ENCODE assay signal across 1 cellular context in the genomic region with DNA sequence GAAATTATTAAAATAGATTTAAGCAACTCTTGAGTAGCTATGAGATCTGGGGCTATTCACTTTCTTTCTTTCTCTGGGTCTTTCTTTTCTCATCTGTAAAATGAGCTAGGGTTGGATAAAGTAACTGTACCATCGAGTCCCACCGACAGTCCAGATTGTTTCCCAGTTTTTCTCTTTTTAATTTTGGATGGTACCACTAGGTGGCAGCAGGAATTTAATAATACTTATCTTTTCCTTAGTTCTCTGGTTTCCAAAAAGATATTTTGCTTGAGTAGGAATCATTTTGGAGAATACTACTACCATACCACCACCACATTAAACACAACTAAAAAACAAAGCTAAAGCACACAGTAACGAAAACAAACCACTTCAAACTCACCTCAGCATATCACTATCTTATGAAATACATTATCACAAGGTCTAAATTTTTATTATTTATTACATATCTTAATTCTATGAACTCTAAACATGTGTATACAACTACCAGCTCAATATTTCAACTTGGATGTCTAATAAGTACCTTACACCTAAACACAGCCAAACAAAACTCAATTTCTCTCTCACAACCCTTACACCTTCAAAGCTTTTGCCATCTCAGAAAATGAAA.
TF ChIP-seq lines count a peak whose summit lies in the region.

No MANE protein-coding gene starts in this region.

TF ChIP-seq in GM23338, 12 proteins besides CTCF, POLR2A, EP300 and RAD21 (continued from another document):
- TF ChIP-seq REST (IDR thresholded peaks at IDR 0.05; ENCODE audit: unreplicated experiment): no peak
TF ChIP-seq in GM23338: peak in this region for 0.
